In genomic region chr10:18312385-18313145, GRCh38 we compare ENCODE assay signal across 9 cellular contexts.
A peak's percentile ranks its signal among the peaks of the same experiment; 100 is the strongest.
DNase-seq lines count a peak whose midpoint lies in the region; ATAC-seq, FAIRE-seq and TF ChIP-seq lines count a peak whose summit lies in the region.
"Had no signal": no experiment of that assay in that cellular context is flagged by ENCODE, and none has a peak within 500 bp of the region (broad histone marks: within the 10 kb centered on the region; RNA-seq: fewer than 3 reads in every experiment).

No MANE protein-coding gene starts in this region.

- intact Hi-C loops in vagina (cut with DNase I) = no loop called here

- H3K27ac ChIP-seq in cingulate gyrus (ENCODE audit: low read depth, low read length) = peak overlapping the region; percentile 83
- H3K27ac ChIP-seq in lung (ENCODE audit: low read depth in 1 of 2, low read length in 1 of 2) = peak overlapping the region in 1 of 2 donors; percentile 79
- no peak overlapping the region for H3K27ac ChIP-seq in vagina

- 30 to 40% methylated on average over 7 of the region's 7 CpGs for WGBS in lung, 2 donors

- ATAC-seq in HG02970 (IDR thresholded peaks at IDR 0.05; ENCODE audit: low FRiP score, unreplicated experiment) = peak; percentile 65
- peak; percentile 58 for ATAC-seq in lung (ENCODE audit: insufficient read depth, low FRiP score)

- H3K4me1 ChIP-seq in lung (ENCODE audit: control insufficient read depth in 2 of 2, insufficient read depth in 2 of 2, low read length in 2 of 2) (no peaks in the 10 kb centered on the region), vagina (no peaks in the 10 kb centered on the region)

- H3K27me3 ChIP-seq in lung (ENCODE audit: control insufficient read depth, insufficient read depth) = no peaks in the 10 kb centered on the region
- H3K27me3 ChIP-seq in vagina = no peaks in the 10 kb centered on the region

- H3K36me3 ChIP-seq in lung (ENCODE audit: control insufficient read depth in 2 of 2, insufficient read depth in 2 of 2, low read length in 2 of 2) = no peaks in the 10 kb centered on the region
- H3K36me3 ChIP-seq in vagina = no peaks in the 10 kb centered on the region

- no peak for FAIRE-seq in GM12892 (lab: Jason Lieb, UNC)

- H3K4me3 ChIP-seq in lung (no peak overlapping the region), vagina (no peak overlapping the region)

- TF ChIP-seq POLR2A in GM12892 (IDR thresholded peaks at IDR 0.05; ENCODE audit: low read depth, low read length) (no peak), vagina (IDR thresholded peaks at IDR 0.05) (no peak)

- TF ChIP-seq CTCF in lung (IDR thresholded peaks at IDR 0.05; ENCODE audit: control extremely low read depth, extremely low read depth) = peak; percentile 5
- TF ChIP-seq CTCF in vagina (IDR thresholded peaks at IDR 0.05) = no peak

- no peaks in the 10 kb centered on the region for H3K9me3 ChIP-seq in lung (ENCODE audit: control insufficient read depth in 2 of 2, insufficient read depth in 1 of 2, low read length in 1 of 2)
- no peaks in the 10 kb centered on the region for H3K9me3 ChIP-seq in vagina

- DNase-seq in SIG-M5 treated with dmso at 0.1 percent for 504 hours (lab: John Stamatoyannopoulos, UW; ENCODE audit: unreplicated experiment) = peak; percentile 1
- DNase-seq in SIG-M5 (lab: John Stamatoyannopoulos, UW) = no peak
- DNase-seq in NCI-H460 (ENCODE audit: extremely low read depth, low read depth) = peak; percentile 30
- DNase-seq in lung (ENCODE audit: low spot score) = no peak
- DNase-seq in GM12892 (ENCODE audit: insufficient read length) = no peak
- DNase-seq in vagina (ENCODE audit: extremely low spot score in 2 of 2) = no peak
- DNase-seq: activated naive CD8-positive, alpha-beta T cell treated with anti-CD3 and anti-CD28 coated beads, Interleukin-2, amount 10 ng/mL, durations not matched to agents 7 days and 5 days had no signal

Comparison
In these comparisons a context has a peak if more than half of its experiments do, and no peak if none do; other contexts are left out.
1. DNase-seq: peak in SIG-M5 treated with dmso at 0.1 percent for 504 hours (single experiment) and NCI-H460 (single experiment); none in SIG-M5 (single experiment), lung (single experiment), GM12892 (single experiment) and vagina (0 of 2).